ENCODE assay signal across 1 cellular context in genomic region chr22:21688706-21689381, GRCh38.
TF ChIP-seq lines count a peak whose summit lies in the region.

No MANE protein-coding gene starts in this region.

TF ChIP-seq in GM23338, 12 proteins besides CTCF, POLR2A, EP300 and RAD21 (continued from another document):
- no peak for TF ChIP-seq REST (IDR thresholded peaks at IDR 0.05; ENCODE audit: unreplicated experiment)
